9 cellular contexts compared by ENCODE assay signal in the genomic region with DNA sequence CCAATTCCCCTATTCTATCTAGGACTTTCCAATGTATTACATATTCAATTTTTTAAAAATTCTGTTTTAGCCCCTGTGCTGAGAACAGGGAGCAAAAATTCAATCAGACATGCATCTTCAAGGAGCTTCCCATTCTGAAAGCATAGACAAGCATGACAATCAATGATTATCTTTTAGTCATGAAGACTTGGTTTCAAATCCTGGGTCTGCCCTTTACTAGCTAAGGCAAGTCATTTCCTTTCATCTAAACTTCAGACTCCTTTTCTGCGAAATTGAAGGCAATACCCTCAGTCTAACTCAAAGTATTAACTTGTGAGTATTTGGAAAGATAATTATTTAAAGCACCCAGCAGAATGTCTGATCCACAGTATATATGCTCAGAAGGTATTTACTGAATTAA.
"Had no signal": no experiment of that assay in that cellular context is flagged by ENCODE, and none has a peak within 500 bp of the region (broad histone marks: within the 10 kb centered on the region; RNA-seq: fewer than 3 reads in every experiment).

No MANE protein-coding gene starts in this region.

- H3K4me3 Mint-ChIP-seq: nephron progenitor cell had no signal

- H3K27ac ChIP-seq: lower lobe of right lung, psoas muscle had no signal

- H3K9me3 ChIP-seq: lower lobe of right lung, psoas muscle had no signal

- H3K9me3 Mint-ChIP-seq: activated CD4-positive, alpha-beta T cell treated with anti-CD3 and anti-CD28 coated beads, Interleukin-2, amount 10 ng/mL, durations not matched to agents 7 days and 5 days; nephron progenitor cell had no signal

- DNase-seq: activated CD4-positive, alpha-beta T cell treated with anti-CD3 and anti-CD28 coated beads, Interleukin-2, amount 10 ng/mL, durations not matched to agents 7 days and 5 days; activated effector memory CD4-positive, alpha-beta T cell treated with anti-CD3 and anti-CD28 coated beads, Interleukin-2, amount 50 U/mL, for 16 hours; erythroblast; left colon; lower lobe of right lung; nephron progenitor cell; psoas muscle; T-helper 2 cell had no signal

- H3K27me3 Mint-ChIP-seq: activated CD4-positive, alpha-beta T cell treated with anti-CD3 and anti-CD28 coated beads, Interleukin-2, amount 10 ng/mL, durations not matched to agents 7 days and 5 days had no signal

- H3K4me3 ChIP-seq: lower lobe of right lung, psoas muscle had no signal

- H3K4me1 ChIP-seq: lower lobe of right lung, psoas muscle had no signal

- H3K36me3 ChIP-seq: lower lobe of right lung had no signal

- ATAC-seq: left colon, psoas muscle, sciatic nerve had no signal
